In genomic region chr2:119641562-119642258, GRCh38 we compare ENCODE assay signal across 8 cellular contexts. TPM values are rescaled to one million over a fixed set of nuclear protein-coding genes. Genes with fewer than 3 reads are reported as not detected.
DNase-seq lines count a peak whose midpoint lies in the region; FAIRE-seq and TF ChIP-seq lines count a peak whose summit lies in the region.

No MANE protein-coding gene starts in this region.

- CTCF ChIA-PET in endothelial cell of umbilical vein (lab: Charles Lee), result interaction anchor here (0.6 to 6.7 kb wide), 27 partner anchors 8 to 702 kb away, joined by 3 to 257 read pairs (median 4); partner anchors contain the start of gene TMEM177

- no peak for TF ChIP-seq POLR2A in endothelial cell of umbilical vein (IDR thresholded peaks at IDR 0.05; ENCODE audit: low read depth, low read length)

- peak; percentile 99 for TF ChIP-seq CTCF in GM20000 (IDR thresholded peaks at IDR 0.05; ENCODE audit: extremely low read depth, missing control alignments)
- peak; percentile 98 for TF ChIP-seq CTCF in HL-60 (IDR thresholded peaks at IDR 0.05; ENCODE audit: insufficient read depth, low read length)
- TF ChIP-seq CTCF in endothelial cell of umbilical vein (IDR thresholded peaks at IDR 0.05; ENCODE audit: extremely low read depth in 1 of 2, insufficient read depth in 1 of 2, low read depth in 1 of 2, low read length in 2 of 2), result peak; percentile 92 to 95

- no peak overlapping the region for H3K27ac ChIP-seq in HL-60 (replicated peaks)
- no peak overlapping the region for H3K27ac ChIP-seq in endothelial cell of umbilical vein (ENCODE audit: insufficient read depth, low read depth, low read length)

- dilution Hi-C loops in endothelial cell of umbilical vein (cut with MboI; ENCODE audit: extremely low pct_ligation_motif_present, low sequenced_read_pairs), result no loop called here

- DNase-seq in Caki2 (ENCODE audit: low read depth), result peak; percentile 63
- peak; percentile 80 for DNase-seq in GM20000 (ENCODE audit: low spot score)
- peak; percentile 42 to 73 for DNase-seq in HL-60 (ENCODE audit: low read depth in 1 of 2, low spot score in 1 of 2)
- peak; percentile 36 for DNase-seq in NOMO-1 treated with dmso at 0.1 percent for 144 hours (lab: John Stamatoyannopoulos, UW; ENCODE audit: unreplicated experiment)
- DNase-seq in activated CD8-positive, alpha-beta memory T cell treated with anti-CD3 and anti-CD28 coated beads, Interleukin-2, amount 50 U/mL, for 4 hours, result peak; percentile 75
- DNase-seq in endothelial cell of umbilical vein (ENCODE audit: low read depth, low spot score), result peak; percentile 78
- DNase-seq in mucosa of gallbladder (ENCODE audit: low spot score), result peak; percentile 70
- peak; percentile 83 for DNase-seq in stimulated activated CD8-positive, alpha-beta memory T cell treated with anti-CD3 and anti-CD28 coated beads, Interleukin-4, amount 100 ng/mL, for 48 hours

- H3K9me1 ChIP-seq in endothelial cell of umbilical vein (replicated peaks; ENCODE audit: control insufficient read depth, extremely low read depth, insufficient read depth, low read length), result no peaks in the 10 kb centered on the region

- POLR2A ChIA-PET in endothelial cell of umbilical vein (lab: Charles Lee), result no interaction called here

- H3K27me3 ChIP-seq in HL-60 (ENCODE audit: insufficient read depth, poor library complexity, severe bottlenecking) (no peaks in the 10 kb centered on the region), endothelial cell of umbilical vein (ENCODE audit: control insufficient read depth in 2 of 2, insufficient read depth in 2 of 2, low read length in 2 of 2) (peaks cover 2 to 5% of the 10 kb centered on the region in 2 experiments)

- no peaks in the 10 kb centered on the region for H3K79me2 ChIP-seq in endothelial cell of umbilical vein (ENCODE audit: control insufficient read depth, insufficient read depth, low read length)

- no peaks in the 10 kb centered on the region for H4K20me1 ChIP-seq in endothelial cell of umbilical vein (replicated peaks; ENCODE audit: control insufficient read depth, extremely low read depth, insufficient read depth, low read length)

- in situ Hi-C loops in Caki2 (cut with HindIII; ENCODE audit: low pct_unique_long_range_greater_than_20kb, low sequenced_read_pairs), result no loop called here

- H3K4me3 ChIP-seq in HL-60 (replicated peaks; ENCODE audit: insufficient read depth, low read length) (no peak overlapping the region), endothelial cell of umbilical vein (replicated peaks in 1 of 3; ENCODE audit: insufficient read depth in 1 of 3, low read depth in 1 of 3, low read length in 3 of 3) (no peak overlapping the region)

- H3K9ac ChIP-seq in endothelial cell of umbilical vein (replicated peaks; ENCODE audit: extremely low read depth, insufficient read depth, low read length), result no peak overlapping the region

- BruUV-seq in endothelial cell of umbilical vein (replicated peaks; lab: Mats Ljungman, UMichigan), result no TSS peak

- no peak overlapping the region for H2AFZ ChIP-seq in endothelial cell of umbilical vein (ENCODE audit: low read depth, low read length)

- H3K36me3 ChIP-seq in endothelial cell of umbilical vein (ENCODE audit: control insufficient read depth in 2 of 2, extremely low read depth in 1 of 2, insufficient read depth in 2 of 2, low read length in 2 of 2), result no peaks in the 10 kb centered on the region

- no peaks in the 10 kb centered on the region for H3K9me3 ChIP-seq in endothelial cell of umbilical vein (replicated peaks; ENCODE audit: control insufficient read depth, insufficient read depth, low read length)

- no peak overlapping the region for H3K4me2 ChIP-seq in endothelial cell of umbilical vein (ENCODE audit: insufficient read depth, low read length)

- intact Hi-C loops in endothelial cell of umbilical vein (cut with micrococcal nuclease), result loop anchor here (1.0 to 5.0 kb wide), 3 partner anchors 19 to 536 kb away; partner anchors contain the start of gene TMEM177

- FAIRE-seq in endothelial cell of umbilical vein (lab: Jason Lieb, UNC), result peak; percentile 87

- H3K4me1 ChIP-seq in endothelial cell of umbilical vein (ENCODE audit: control insufficient read depth, extremely low read depth, insufficient read depth, low read length), result peaks cover 25% of the 10 kb centered on the region

TF ChIP-seq in endothelial cell of umbilical vein, 7 proteins besides CTCF, POLR2A, EP300 and RAD21:
- no peak for TF ChIP-seq JUN (IDR thresholded peaks at IDR 0.05; ENCODE audit: borderline replicate concordance, insufficient read depth, insufficient read length, low read depth)
- no peak for TF ChIP-seq GATA2 (IDR thresholded peaks at IDR 0.05; ENCODE audit: insufficient read depth, insufficient read length, low read depth, low read length)
- no peak for TF ChIP-seq MYC (IDR thresholded peaks at IDR 0.05; ENCODE audit: low read depth, low read length)

RNA-seq across cellular contexts. Expression of gene TMEM177, which starts 37.3 kb away (rescaled TPM):
- total RNA-seq in Caki2 (2014; rRNA removed; shearing (Covaris generic); ENCODE audit: low replicate concordance), result 23.1 and 29.1 TPM in 2 replicates
- total RNA-seq in endothelial cell of umbilical vein, result 9.8 and 11.5 TPM in 2 replicates
- polyA plus RNA-seq in endothelial cell of umbilical vein, result 20.2 and 25.8 TPM in 2 replicates
- 12.9 and 14.7 TPM in 2 replicates for polyA plus RNA-seq in endothelial cell of umbilical vein (2011; cell fraction: cytosol; rRNA removed)
- 7.2 and 7.3 TPM in 2 replicates for polyA plus RNA-seq in endothelial cell of umbilical vein (2011; cell fraction: nucleus; rRNA removed)
- 12.1 and 12.6 TPM in 2 replicates for polyA plus RNA-seq in endothelial cell of umbilical vein (2012)
- 9.8 and 10.8 TPM in 2 replicates for polyA minus RNA-seq in endothelial cell of umbilical vein
- polyA minus RNA-seq in endothelial cell of umbilical vein (2011; cell fraction: cytosol; rRNA and poly(A)+ RNA removed), result 7.7 TPM
- polyA minus RNA-seq in endothelial cell of umbilical vein (2011; cell fraction: nucleus; rRNA and poly(A)+ RNA removed), result 3.3 and 4.4 TPM in 2 replicates
- total RNA-seq in mucosa of gallbladder, result 18.9 TPM
